Comparison of ENCODE assay signal across 28 cellular contexts in the genomic region with DNA sequence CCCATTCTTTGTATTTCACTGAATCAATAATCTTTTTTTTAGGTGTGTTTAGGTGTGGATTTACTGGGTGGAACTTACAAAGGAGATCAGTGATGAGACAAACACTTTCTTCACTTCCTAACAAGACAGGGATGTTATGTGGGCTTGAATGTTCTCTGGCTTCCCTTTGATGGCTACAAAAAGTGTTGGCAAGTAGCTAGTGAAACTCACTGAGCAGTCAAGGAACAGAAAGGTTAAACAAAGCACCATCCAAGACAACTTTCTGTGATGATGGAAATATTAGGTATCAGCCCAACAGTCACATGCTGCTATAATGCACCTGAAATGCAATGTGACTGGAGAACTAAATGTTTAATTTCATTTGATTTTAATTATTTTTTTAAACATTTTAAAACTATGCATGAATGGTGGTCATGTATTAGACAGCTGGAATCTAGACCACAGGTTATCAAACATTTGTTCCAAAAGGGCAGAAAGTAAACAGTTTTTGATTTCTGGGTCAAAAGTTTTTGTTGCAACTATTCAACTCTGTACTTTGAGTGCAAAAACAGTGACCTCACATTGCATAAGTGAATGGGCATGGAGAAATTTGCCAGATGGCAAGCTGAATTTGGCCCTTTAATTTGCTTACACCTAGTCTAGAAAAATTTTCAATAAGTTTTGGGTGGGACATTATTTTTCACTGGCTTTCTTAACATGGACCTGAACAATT.
"Had no signal": no experiment of that assay in that cellular context is flagged by ENCODE, and none has a peak within 500 bp of the region (broad histone marks: within the 10 kb centered on the region; RNA-seq: fewer than 3 reads in every experiment).

No MANE protein-coding gene starts in this region.

- H3K79me2 ChIP-seq: hepatocyte had no signal

- DNase-seq: kidney glomerular epithelial cell; left cardiac atrium; left lung; mesendoderm; naive B cell; natural killer cell; nephron progenitor cell; pancreas; posterior cingulate gyrus; retina; right cardiac atrium; sigmoid colon; small intestine; spleen; stimulated activated CD4-positive, alpha-beta T cell treated with anti-CD3 and anti-CD28 coated beads, Interleukin-4, amount 100 ng/mL, for 24 hours; stimulated activated naive CD4-positive, alpha-beta T cell; tibial artery; trophoblast cell; uterus had no signal

- H3K27me3 ChIP-seq: hepatocyte, left lung, pancreas, sigmoid colon, spleen, suprapubic skin, tibial artery, uterus had no signal

- H2AFZ ChIP-seq: hepatocyte had no signal

- H3K4me1 ChIP-seq: left lung, pancreas, prostate gland, sigmoid colon, suprapubic skin, tibial artery, uterus had no signal

- H3K4me3 Mint-ChIP-seq: mesothelial cell of epicardium; natural killer cell; nephron progenitor cell; stimulated activated effector memory CD8-positive, alpha-beta T cell treated with anti-CD3 and anti-CD28 coated beads, Interleukin-12 subunit alpha, Interleukin-12 subunit beta, amount 100 ng/mL, for 72 hours; stimulated activated naive CD8-positive, alpha-beta T cell treated with anti-CD3 and anti-CD28 coated beads, Interleukin-15, Interleukin-2, amounts not matched to agents 100 ng/mL and 50 ng/mL, for 24 hours had no signal

- H3K36me3 ChIP-seq: left lung, pancreas, prostate gland, sigmoid colon, spleen, suprapubic skin, thoracic aorta, tibial artery, uterus had no signal

- H3K9me3 ChIP-seq: pancreas, prostate gland, sigmoid colon, suprapubic skin, thoracic aorta, uterus had no signal

- H3K27ac Mint-ChIP-seq: mesothelial cell of epicardium; natural killer cell; nephron progenitor cell; stimulated activated effector memory CD8-positive, alpha-beta T cell treated with anti-CD3 and anti-CD28 coated beads, Interleukin-12 subunit alpha, Interleukin-12 subunit beta, amount 100 ng/mL, for 72 hours; stimulated activated naive CD8-positive, alpha-beta T cell treated with anti-CD3 and anti-CD28 coated beads, Interleukin-15, Interleukin-2, amounts not matched to agents 100 ng/mL and 50 ng/mL, for 24 hours had no signal

- H3K27me3 Mint-ChIP-seq: naive B cell; stimulated activated naive CD8-positive, alpha-beta T cell treated with anti-CD3 and anti-CD28 coated beads, Interleukin-15, Interleukin-2, amounts not matched to agents 100 ng/mL and 50 ng/mL, for 24 hours had no signal

- H3K9me3 Mint-ChIP-seq: nephron progenitor cell had no signal

- H3K4me2 ChIP-seq: hepatocyte had no signal

- H3K27ac ChIP-seq: hepatocyte, left lung, pancreas, prostate gland, sigmoid colon, spleen, suprapubic skin, thoracic aorta, tibial artery, uterus had no signal

- FAIRE-seq: keratinocyte, pancreas, small intestine had no signal

- H3K36me3 Mint-ChIP-seq: mesothelial cell of epicardium; stimulated activated effector memory CD8-positive, alpha-beta T cell treated with anti-CD3 and anti-CD28 coated beads, Interleukin-12 subunit alpha, Interleukin-12 subunit beta, amount 100 ng/mL, for 72 hours had no signal

- H3K4me3 ChIP-seq: hepatocyte, left lung, lung, pancreas, prostate gland, sigmoid colon, spleen, suprapubic skin, thoracic aorta, tibial artery, uterus had no signal

- H3K4me1 Mint-ChIP-seq: mesothelial cell of epicardium; natural killer cell; stimulated activated effector memory CD8-positive, alpha-beta T cell treated with anti-CD3 and anti-CD28 coated beads, Interleukin-12 subunit alpha, Interleukin-12 subunit beta, amount 100 ng/mL, for 72 hours had no signal
